Comparison of ENCODE assay signal across 1 cellular context in the genomic region with DNA sequence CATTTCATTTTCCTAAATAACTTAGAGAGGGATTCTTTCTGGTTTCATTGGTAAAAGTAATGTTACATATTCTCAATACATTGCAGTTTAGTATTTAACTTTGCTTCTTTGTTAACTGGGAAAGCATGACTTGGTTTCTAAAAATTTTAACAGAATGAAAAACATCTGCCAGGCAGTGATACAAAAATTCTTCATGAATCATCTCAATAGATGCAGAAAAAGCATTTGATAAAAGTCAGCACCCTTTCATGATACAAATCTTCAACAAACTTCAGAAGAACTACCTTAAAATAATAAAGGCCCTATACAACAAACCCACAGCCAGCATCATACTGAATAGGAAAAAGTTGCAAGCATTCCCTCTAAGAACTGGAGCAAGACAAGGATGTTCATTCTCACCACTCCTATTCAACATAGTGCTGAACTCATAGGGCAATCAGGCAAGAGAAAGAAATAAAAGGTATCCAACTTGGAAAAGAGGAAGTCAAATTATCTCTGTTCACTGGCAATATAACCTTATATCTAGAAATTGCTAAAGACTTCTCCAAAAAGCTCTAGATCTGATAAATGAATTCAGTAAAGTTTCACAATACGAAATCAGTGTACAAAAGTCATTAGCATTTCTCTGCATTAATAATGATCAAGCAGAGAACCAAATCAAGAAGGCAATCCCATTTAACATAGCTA.
TF ChIP-seq lines count a peak whose summit lies in the region.

No MANE protein-coding gene starts in this region.

TF ChIP-seq in K562, 482 proteins besides CTCF, POLR2A, EP300 and RAD21:
- no peak for TF ChIP-seq GTF2A2 (tag; IDR thresholded peaks at IDR 0.05)
- no peak for TF ChIP-seq KLF10 (CRISPR knock-in tag; IDR thresholded peaks at IDR 0.05)
- TF ChIP-seq ZNF133 (CRISPR knock-in tag; IDR thresholded peaks at IDR 0.05) = no peak
- TF ChIP-seq SPI1 (IDR thresholded peaks at IDR 0.05; ENCODE audit: borderline replicate concordance, low read depth, low read length) = peak; percentile 53; the same call in 1 of the 2 replicates
- TF ChIP-seq ELF1 (tag; IDR thresholded peaks at IDR 0.05) = no peak
- TF ChIP-seq SAFB (IDR thresholded peaks at IDR 0.05; ENCODE audit: borderline replicate concordance, low read depth, low read length) = no peak
- no peak for TF ChIP-seq MYBL2 (IDR thresholded peaks at IDR 0.05; ENCODE audit: low read depth)
- no peak for TF ChIP-seq MYBL2 (CRISPR knock-in tag; IDR thresholded peaks at IDR 0.05; ENCODE audit: borderline replicate concordance)
- TF ChIP-seq GATAD2B (IDR thresholded peaks at IDR 0.05; ENCODE audit: borderline replicate concordance) = no peak
